Comparison of ENCODE assay signal across 16 cellular contexts in the genomic region with DNA sequence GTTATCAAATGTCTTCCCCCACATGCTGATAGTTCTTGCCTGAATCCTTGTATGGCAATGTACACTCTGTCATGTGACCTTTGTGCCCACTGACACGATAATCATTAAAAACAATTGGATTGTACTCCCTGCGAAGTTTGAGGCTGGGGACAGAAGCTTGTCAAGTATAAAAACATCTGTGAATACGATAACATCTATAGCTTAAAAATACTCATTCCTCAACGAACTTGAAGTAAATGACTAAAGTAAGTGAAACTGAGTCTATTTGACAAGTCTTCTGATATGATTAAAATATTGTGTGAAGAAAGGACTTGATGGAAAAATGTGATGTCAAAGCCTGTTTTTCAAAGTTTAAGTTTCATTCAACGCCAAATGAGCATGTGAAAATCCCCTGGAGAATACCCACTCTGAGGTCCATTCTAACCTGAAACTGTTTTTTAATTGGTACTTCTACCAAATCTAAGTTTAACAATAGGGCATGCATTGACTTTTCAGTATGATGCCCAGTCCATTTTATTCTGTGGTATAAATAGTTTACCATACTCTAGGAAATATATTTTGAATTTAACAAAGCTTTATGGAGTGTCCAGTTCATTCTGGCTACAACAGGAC.
"Had no signal": no experiment of that assay in that cellular context is flagged by ENCODE, and none has a peak within 500 bp of the region (broad histone marks: within the 10 kb centered on the region; RNA-seq: fewer than 3 reads in every experiment).

No MANE protein-coding gene starts in this region.

- H3K9me3 ChIP-seq: gastroesophageal sphincter, left lung, SJSA1, testis, upper lobe of right lung had no signal

- H3K27ac Mint-ChIP-seq: memory B cell, natural killer cell had no signal

- H3K36me3 ChIP-seq: brain microvascular endothelial cell, gastroesophageal sphincter, left lung, SJSA1, upper lobe of right lung, WERI-Rb-1 had no signal

- H3K9me3 Mint-ChIP-seq: memory B cell had no signal

- H3K4me1 Mint-ChIP-seq: memory B cell, natural killer cell had no signal

- H3K4me3 Mint-ChIP-seq: memory B cell, natural killer cell had no signal

- H3K27me3 ChIP-seq: brain microvascular endothelial cell, gastroesophageal sphincter, left lung, SJSA1, testis, upper lobe of right lung had no signal

- H3K27ac ChIP-seq: brain microvascular endothelial cell, gastroesophageal sphincter, left lung, SJSA1, skin epidermis, testis, upper lobe of right lung, WERI-Rb-1 had no signal

- FAIRE-seq: keratinocyte had no signal

- H3K4me3 ChIP-seq: gastroesophageal sphincter, left lung, SJSA1, skin epidermis, testis, upper lobe of right lung had no signal

- H3K4me1 ChIP-seq: gastroesophageal sphincter, left lung, SJSA1, testis, upper lobe of right lung had no signal

- ATAC-seq: gastroesophageal sphincter, left lung, natural killer cell, upper lobe of right lung had no signal

- DNase-seq: activated CD4-positive, alpha-beta T cell treated with anti-CD3 and anti-CD28 coated beads, Interleukin-2, amount 50 U/mL, for 4 hours; brain microvascular endothelial cell; effector memory CD4-positive, alpha-beta T cell; left lung; natural killer cell; posterior cingulate gyrus; stimulated activated naive CD4-positive, alpha-beta T cell treated with Interleukin-2 at 50 U/mL for 16 hours; T1000; testis; upper lobe of right lung; WERI-Rb-1 had no signal

- H3K36me3 Mint-ChIP-seq: memory B cell, natural killer cell had no signal
